ENCODE assay signal across 18 cellular contexts in the genomic region with DNA sequence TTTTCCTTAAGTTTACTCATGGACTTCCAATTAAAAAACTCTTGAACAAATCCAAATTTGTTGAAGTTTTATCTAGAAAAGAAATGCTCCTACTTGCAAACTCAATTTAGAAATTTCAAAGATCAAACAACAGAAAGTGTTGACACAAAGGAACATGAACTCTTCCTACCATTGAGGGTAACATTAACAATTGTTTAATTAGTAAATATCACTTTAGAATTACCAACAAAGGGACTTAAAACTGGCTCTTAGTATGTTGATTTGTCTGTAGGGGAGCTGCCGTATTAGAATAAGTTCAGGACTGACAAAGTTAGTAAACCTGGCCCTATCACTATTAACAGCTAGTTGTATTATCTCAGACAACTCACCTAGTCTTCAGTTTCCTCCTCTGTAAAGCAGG. TPM values are rescaled to one million over a fixed set of nuclear protein-coding genes. Genes with fewer than 3 reads are reported as not detected.
DNase-seq lines count a peak whose midpoint lies in the region; FAIRE-seq and TF ChIP-seq lines count a peak whose summit lies in the region.
"Had no signal": no experiment of that assay in that cellular context is flagged by ENCODE, and none has a peak within 500 bp of the region (broad histone marks: within the 10 kb centered on the region; RNA-seq: fewer than 3 reads in every experiment).

No MANE protein-coding gene starts in this region.

- H3K4me1 ChIP-seq in HUES48 (ENCODE audit: control insufficient read depth, insufficient read depth, low read length) (peaks cover 24% of the 10 kb centered on the region), endodermal cell (ENCODE audit: control insufficient read depth, insufficient read depth, low read length) (peaks cover 4% of the 10 kb centered on the region), smooth muscle cell (ENCODE audit: low read depth) (no peaks in the 10 kb centered on the region)
- H3K4me1 ChIP-seq: BE2C, Caco-2 had no signal

- H3K27ac ChIP-seq in HUES48 (ENCODE audit: low read depth, low read length) (peak overlapping the region; percentile 33), endodermal cell (ENCODE audit: low read depth, low read length) (no peak overlapping the region), smooth muscle cell (ENCODE audit: low read depth) (no peak overlapping the region)
- H3K27ac ChIP-seq: HL-60 had no signal

- H2AFZ ChIP-seq in smooth muscle cell (ENCODE audit: low read depth), result no peak overlapping the region

- FAIRE-seq in GM12892 (lab: Jason Lieb, UNC), result peak; percentile 14
- FAIRE-seq: D721Med, HTR-8/SVneo had no signal

- no peaks in the 10 kb centered on the region for H4K20me1 ChIP-seq in smooth muscle cell (ENCODE audit: low read depth)

- no peak overlapping the region for H3K4me3 Mint-ChIP-seq in endodermal cell
- no peak overlapping the region for H3K4me3 Mint-ChIP-seq in nephron
- H3K4me3 Mint-ChIP-seq: CD4-positive, CD25-positive, alpha-beta regulatory T cell; CD8-positive, alpha-beta memory T cell had no signal

- WGBS in endodermal cell (ENCODE audit: insufficient coverage in 1 of 2, insufficient read length in 1 of 2), 2 experiments, result no CpG with 5 or more reads among the region's 1 CpG
- WGBS in smooth muscle cell (ENCODE audit: low lambda C conversion rate), result 100% methylated on average over 1 of the region's 1 CpG

- H3K4me3 ChIP-seq in HUES48 (ENCODE audit: low read depth, low read length), result peak overlapping the region; percentile 26; the same call in 1 of the 2 replicates
- peak overlapping the region; percentile 42 for H3K4me3 ChIP-seq in endodermal cell (ENCODE audit: low read length)
- no peak overlapping the region for H3K4me3 ChIP-seq in smooth muscle cell

- no peak for TF ChIP-seq POLR2A in GM12892 (IDR thresholded peaks at IDR 0.05; ENCODE audit: low read depth, low read length)

- H3K9me3 ChIP-seq in HUES48 (ENCODE audit: control insufficient read depth, insufficient read depth, low read length) (peaks cover 29% of the 10 kb centered on the region), endodermal cell (ENCODE audit: control insufficient read depth, low read length) (peaks cover 40% of the 10 kb centered on the region), smooth muscle cell (replicated peaks; ENCODE audit: low read depth) (peaks cover 3% of the 10 kb centered on the region)
- H3K9me3 ChIP-seq: BE2C had no signal

- peaks cover 49% of the 10 kb centered on the region for H3K36me3 ChIP-seq in HUES48 (ENCODE audit: control insufficient read depth, insufficient read depth, low read length)
- H3K36me3 ChIP-seq in endodermal cell (ENCODE audit: control insufficient read depth, insufficient read depth, low read length), result peaks cover 47% of the 10 kb centered on the region
- no peaks in the 10 kb centered on the region for H3K36me3 ChIP-seq in smooth muscle cell (ENCODE audit: low read depth)
- H3K36me3 ChIP-seq: BE2C had no signal

- TF ChIP-seq CTCF in endodermal cell (conservative IDR thresholded peaks at IDR 0.05), result no peak
- TF ChIP-seq CTCF in nephron (IDR thresholded peaks at IDR 0.05; ENCODE audit: unreplicated experiment in 3 of 3), result no peak
- no peak for TF ChIP-seq CTCF in smooth muscle cell (IDR thresholded peaks at IDR 0.05; ENCODE audit: borderline replicate concordance, insufficient read depth, poor library complexity, severe bottlenecking)

- H3K27me3 Mint-ChIP-seq in endodermal cell (ENCODE audit: insufficient read depth), result no peaks in the 10 kb centered on the region
- H3K27me3 Mint-ChIP-seq in nephron (ENCODE audit: low read depth), result no peaks in the 10 kb centered on the region
- H3K27me3 Mint-ChIP-seq: CD4-positive, CD25-positive, alpha-beta regulatory T cell; CD8-positive, alpha-beta memory T cell had no signal

- H3F3A ChIP-seq in smooth muscle cell (ENCODE audit: low read depth), result no peaks in the 10 kb centered on the region

- DNase-seq in GM12892 (ENCODE audit: insufficient read length) (no peak), endodermal cell (no peak), smooth muscle cell (lab: John Stamatoyannopoulos, UW; ENCODE audit: unreplicated experiment) (no peak), AG08395 (ENCODE audit: low spot score) (no peak), HT-29 (ENCODE audit: low spot score) (no peak)
- DNase-seq: BE2C; C1 segment of cervical spinal cord; Caco-2; CD4-positive, CD25-positive, alpha-beta regulatory T cell; CD8-positive, alpha-beta memory T cell; GDM1; HCEC 1CT; KG1 had no signal

- no peaks in the 10 kb centered on the region for H3K79me2 ChIP-seq in smooth muscle cell (ENCODE audit: low read depth)

- H3K4me1 Mint-ChIP-seq in endodermal cell (peaks cover 23% of the 10 kb centered on the region), nephron (no peaks in the 10 kb centered on the region)
- H3K4me1 Mint-ChIP-seq: CD8-positive, alpha-beta memory T cell had no signal

- H3K9ac ChIP-seq in HUES48 (ENCODE audit: low read depth, low read length), result no peak overlapping the region
- H3K9ac ChIP-seq in endodermal cell (ENCODE audit: extremely low read depth, low read length, poor library complexity, severe bottlenecking), result no peak overlapping the region
- no peak overlapping the region for H3K9ac ChIP-seq in smooth muscle cell (ENCODE audit: low read depth)

- H3K4me2 ChIP-seq in smooth muscle cell, result no peak overlapping the region

- no peaks in the 10 kb centered on the region for H3K27me3 ChIP-seq in HUES48 (ENCODE audit: control insufficient read depth, insufficient read depth, low read length)
- no peaks in the 10 kb centered on the region for H3K27me3 ChIP-seq in endodermal cell (ENCODE audit: control insufficient read depth, insufficient read depth, low read length, poor library complexity, severe bottlenecking)
- H3K27me3 ChIP-seq in smooth muscle cell (ENCODE audit: low read depth), result no peaks in the 10 kb centered on the region
- H3K27me3 ChIP-seq: BE2C had no signal

- H3K36me3 Mint-ChIP-seq in endodermal cell (ENCODE audit: low read depth) (peaks cover 64% of the 10 kb centered on the region), nephron (ENCODE audit: low read depth) (peaks cover 67% of the 10 kb centered on the region)

- no peak overlapping the region for H3K27ac Mint-ChIP-seq in endodermal cell
- H3K27ac Mint-ChIP-seq in nephron, result peak overlapping the region; percentile 45 to 72 (median 62)
- H3K27ac Mint-ChIP-seq: CD4-positive, CD25-positive, alpha-beta regulatory T cell; CD8-positive, alpha-beta memory T cell had no signal

- H3K9me3 Mint-ChIP-seq in endodermal cell (peaks cover 40% of the 10 kb centered on the region), nephron (peaks cover 15% of the 10 kb centered on the region)

RNA-seq across cellular contexts. Expression of gene CCDC18, which starts 57.9 kb away (rescaled TPM):
- polyA plus RNA-seq in GM12892 (2012; ENCODE audit: missing spikeins), result 18.7 TPM
- total RNA-seq in endodermal cell (10 to 100 TPM; 13.8 to 23.8 TPM), smooth muscle cell (2.0 and 4.2 TPM in 2 replicates)
- 14.9 TPM for polyA plus RNA-seq in endodermal cell (2013, experiment 1 of 2)
- 16.9 TPM for polyA plus RNA-seq in endodermal cell (2013, experiment 2 of 2)
- 2.8 TPM in 2 replicates for polyA plus RNA-seq in smooth muscle cell
- total RNA-seq in HT-29 (2014; rRNA removed; shearing (Covaris generic)), result 4.7 and 9.0 TPM in 2 replicates

RNA-seq across cellular contexts. Expression of gene TMED5, which starts 58.2 kb away (rescaled TPM):
- polyA plus RNA-seq in GM12892 (2012; ENCODE audit: missing spikeins), result 31.6 TPM
- total RNA-seq in endodermal cell (10 to 100 TPM; 28.0 to 30.2 TPM), smooth muscle cell (61.7 and 63.1 TPM in 2 replicates)
- 39.9 TPM for polyA plus RNA-seq in endodermal cell (2013, experiment 1 of 2)
- 38.5 TPM for polyA plus RNA-seq in endodermal cell (2013, experiment 2 of 2)
- polyA plus RNA-seq in smooth muscle cell, result 26.8 and 28.8 TPM in 2 replicates
- total RNA-seq in HT-29 (2014; rRNA removed; shearing (Covaris generic)), result 40.3 and 47.1 TPM in 2 replicates
